Comparison of ENCODE assay signal across 1 cellular context in the genomic region with DNA sequence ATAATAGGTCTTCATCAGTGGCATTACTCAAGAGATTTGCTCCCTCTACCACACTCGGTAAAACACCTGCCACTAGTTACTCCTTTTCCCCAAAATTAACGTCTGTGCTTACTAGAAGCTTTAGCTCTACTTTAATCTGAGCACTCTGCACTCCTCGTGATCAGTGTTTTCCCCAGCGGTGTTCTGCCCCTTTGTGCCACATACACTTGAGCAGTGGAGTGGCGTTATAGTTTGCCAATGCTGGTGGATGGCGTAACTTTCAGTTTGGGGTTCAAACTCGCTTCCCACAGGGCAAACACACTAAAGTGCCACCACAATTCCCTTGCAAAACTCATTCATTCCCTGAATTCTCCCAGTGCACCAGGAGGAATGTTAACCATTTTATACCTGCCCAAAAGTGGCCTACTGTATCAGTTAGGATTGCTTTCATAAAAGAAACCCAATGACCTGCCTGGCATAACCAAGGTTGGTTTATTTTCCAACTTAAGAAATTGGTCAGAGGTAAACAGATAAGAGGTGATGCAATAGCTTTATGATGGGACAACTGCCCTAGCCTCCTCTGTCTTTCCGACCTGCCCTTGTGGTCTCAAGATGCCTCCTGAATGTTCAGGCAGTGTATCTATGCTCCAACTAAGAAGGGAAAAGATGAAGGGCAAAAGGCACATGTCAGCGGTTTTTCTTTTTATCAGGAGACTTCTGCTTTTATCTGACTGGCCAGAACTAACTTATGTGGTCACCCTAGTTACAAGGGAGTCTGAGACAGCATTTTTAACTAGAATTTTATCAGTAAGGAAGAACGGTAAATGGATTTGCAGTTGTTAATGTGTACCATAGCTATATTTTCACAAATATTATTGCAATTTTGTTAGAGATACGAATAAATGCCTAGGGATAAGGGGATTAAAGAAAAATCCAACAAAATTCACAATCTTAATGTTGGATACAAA.
TF ChIP-seq lines count a peak whose summit lies in the region.

No MANE protein-coding gene starts in this region.

TF ChIP-seq in K562, 482 proteins besides CTCF, POLR2A, EP300 and RAD21 (continued from another document):
- TF ChIP-seq, protein P1, sequence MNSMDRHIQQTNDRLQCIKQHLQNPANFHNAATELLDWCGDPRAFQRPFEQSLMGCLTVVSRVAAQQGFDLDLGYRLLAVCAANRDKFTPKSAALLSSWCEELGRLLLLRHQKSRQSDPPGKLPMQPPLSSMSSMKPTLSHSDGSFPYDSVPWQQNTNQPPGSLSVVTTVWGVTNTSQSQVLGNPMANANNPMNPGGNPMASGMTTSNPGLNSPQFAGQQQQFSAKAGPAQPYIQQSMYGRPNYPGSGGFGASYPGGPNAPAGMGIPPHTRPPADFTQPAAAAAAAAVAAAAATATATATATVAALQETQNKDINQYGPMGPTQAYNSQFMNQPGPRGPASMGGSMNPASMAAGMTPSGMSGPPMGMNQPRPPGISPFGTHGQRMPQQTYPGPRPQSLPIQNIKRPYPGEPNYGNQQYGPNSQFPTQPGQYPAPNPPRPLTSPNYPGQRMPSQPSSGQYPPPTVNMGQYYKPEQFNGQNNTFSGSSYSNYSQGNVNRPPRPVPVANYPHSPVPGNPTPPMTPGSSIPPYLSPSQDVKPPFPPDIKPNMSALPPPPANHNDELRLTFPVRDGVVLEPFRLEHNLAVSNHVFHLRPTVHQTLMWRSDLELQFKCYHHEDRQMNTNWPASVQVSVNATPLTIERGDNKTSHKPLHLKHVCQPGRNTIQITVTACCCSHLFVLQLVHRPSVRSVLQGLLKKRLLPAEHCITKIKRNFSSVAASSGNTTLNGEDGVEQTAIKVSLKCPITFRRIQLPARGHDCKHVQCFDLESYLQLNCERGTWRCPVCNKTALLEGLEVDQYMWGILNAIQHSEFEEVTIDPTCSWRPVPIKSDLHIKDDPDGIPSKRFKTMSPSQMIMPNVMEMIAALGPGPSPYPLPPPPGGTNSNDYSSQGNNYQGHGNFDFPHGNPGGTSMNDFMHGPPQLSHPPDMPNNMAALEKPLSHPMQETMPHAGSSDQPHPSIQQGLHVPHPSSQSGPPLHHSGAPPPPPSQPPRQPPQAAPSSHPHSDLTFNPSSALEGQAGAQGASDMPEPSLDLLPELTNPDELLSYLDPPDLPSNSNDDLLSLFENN (IDR thresholded peaks at IDR 0.05; ENCODE audit: low read depth in 2 of 2, low read length in 2 of 2): 0 out of 4 replicates have a peak, but pooled peaks of 1 of the 2 experiments have one; percentile 39
- TF ChIP-seq PRPF4 (IDR thresholded peaks at IDR 0.05; ENCODE audit: insufficient read depth, low read depth, low read length, poor library complexity, severe bottlenecking) (no peak), ZC3H11A (IDR thresholded peaks at IDR 0.05; ENCODE audit: low read depth, low read length) (no peak), MTA2 (IDR thresholded peaks at IDR 0.05; ENCODE audit: low read depth) (peak; percentile 54; the same call in 1 of the 2 replicates), MTA3 (IDR thresholded peaks at IDR 0.05; ENCODE audit: borderline replicate concordance) (0 out of 2 replicates have a peak, but pooled peaks have one; percentile 57), SIN3B (IDR thresholded peaks at IDR 0.05; ENCODE audit: low read depth) (no peak), ZNF24 (IDR thresholded peaks at IDR 0.05) (no peak), HCFC1 (IDR thresholded peaks at IDR 0.05; ENCODE audit: low read depth, low read length) (0 out of 2 replicates have a peak, but pooled peaks have one; percentile 17), CCAR2 (IDR thresholded peaks at IDR 0.05; ENCODE audit: low read depth, low read length) (no peak), LEF1 (IDR thresholded peaks at IDR 0.05) (peak; percentile 90), SNIP1 (IDR thresholded peaks at IDR 0.05; ENCODE audit: low read depth) (no peak), EP400 (IDR thresholded peaks at IDR 0.05) (peak; percentile 68)
- TF ChIP-seq, protein P2, sequence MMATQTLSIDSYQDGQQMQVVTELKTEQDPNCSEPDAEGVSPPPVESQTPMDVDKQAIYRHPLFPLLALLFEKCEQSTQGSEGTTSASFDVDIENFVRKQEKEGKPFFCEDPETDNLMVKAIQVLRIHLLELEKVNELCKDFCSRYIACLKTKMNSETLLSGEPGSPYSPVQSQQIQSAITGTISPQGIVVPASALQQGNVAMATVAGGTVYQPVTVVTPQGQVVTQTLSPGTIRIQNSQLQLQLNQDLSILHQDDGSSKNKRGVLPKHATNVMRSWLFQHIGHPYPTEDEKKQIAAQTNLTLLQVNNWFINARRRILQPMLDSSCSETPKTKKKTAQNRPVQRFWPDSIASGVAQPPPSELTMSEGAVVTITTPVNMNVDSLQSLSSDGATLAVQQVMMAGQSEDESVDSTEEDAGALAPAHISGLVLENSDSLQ (IDR thresholded peaks at IDR 0.05): peak; percentile 59
- TF ChIP-seq, protein P3, sequence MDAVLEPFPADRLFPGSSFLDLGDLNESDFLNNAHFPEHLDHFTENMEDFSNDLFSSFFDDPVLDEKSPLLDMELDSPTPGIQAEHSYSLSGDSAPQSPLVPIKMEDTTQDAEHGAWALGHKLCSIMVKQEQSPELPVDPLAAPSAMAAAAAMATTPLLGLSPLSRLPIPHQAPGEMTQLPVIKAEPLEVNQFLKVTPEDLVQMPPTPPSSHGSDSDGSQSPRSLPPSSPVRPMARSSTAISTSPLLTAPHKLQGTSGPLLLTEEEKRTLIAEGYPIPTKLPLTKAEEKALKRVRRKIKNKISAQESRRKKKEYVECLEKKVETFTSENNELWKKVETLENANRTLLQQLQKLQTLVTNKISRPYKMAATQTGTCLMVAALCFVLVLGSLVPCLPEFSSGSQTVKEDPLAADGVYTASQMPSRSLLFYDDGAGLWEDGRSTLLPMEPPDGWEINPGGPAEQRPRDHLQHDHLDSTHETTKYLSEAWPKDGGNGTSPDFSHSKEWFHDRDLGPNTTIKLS (IDR thresholded peaks at IDR 0.05; ENCODE audit: borderline replicate concordance, low read depth): peak; percentile 12; the same call in 1 of the 2 replicates
